In genomic region chr6:140641412-140641811, GRCh38 we compare ENCODE assay signal across 19 cellular contexts.
DNase-seq lines count a peak whose midpoint lies in the region; ATAC-seq lines count a peak whose summit lies in the region.
"Had no signal": no experiment of that assay in that cellular context is flagged by ENCODE, and none has a peak within 500 bp of the region (broad histone marks: within the 10 kb centered on the region; RNA-seq: fewer than 3 reads in every experiment).

No MANE protein-coding gene starts in this region.

- DNase-seq in MV-4-11 (lab: John Stamatoyannopoulos, UW) (peak; percentile 74), NCI-H69 (lab: John Stamatoyannopoulos, UW) (no peak), kidney glomerular epithelial cell (lab: John Stamatoyannopoulos, UW) (no peak), aorta (no peak)
- DNase-seq: activated naive CD4-positive, alpha-beta T cell treated with Interleukin-2 at 50 U/mL for 16 hours; BE2C; effector CD8-positive, alpha-beta T cell; GOT3; immature natural killer cell; mesenchymal stem cell; NCI-H2107; NK-92 treated with Interleukin-12 subunit alpha and Interleukin-12 subunit beta, amount 100 ng/mL, for 24 hours had no signal

- H3K36me3 ChIP-seq in aorta (ENCODE audit: control insufficient read depth in 1 of 2, insufficient read depth in 2 of 2, low read length in 1 of 2), result no peaks in the 10 kb centered on the region
- H3K36me3 ChIP-seq: BE2C, breast epithelium had no signal

- H3K4me1 ChIP-seq in aorta (ENCODE audit: control insufficient read depth in 1 of 2, insufficient read depth in 2 of 2, low read length in 2 of 2), result no peaks in the 10 kb centered on the region
- H3K4me1 ChIP-seq: BE2C, breast epithelium had no signal

- intact Hi-C loops in aorta (cut with DNase I), result no loop called here

- no peaks in the 10 kb centered on the region for H3K27me3 ChIP-seq in aorta (ENCODE audit: control insufficient read depth in 1 of 2, insufficient read depth in 2 of 2, low read length in 1 of 2)
- H3K27me3 ChIP-seq: BE2C, breast epithelium had no signal

- peaks cover 1% of the 10 kb centered on the region for H3K9me3 ChIP-seq in aorta (ENCODE audit: control insufficient read depth, low read length)
- H3K9me3 ChIP-seq: BE2C, breast epithelium had no signal

- no peak overlapping the region for H3K4me3 ChIP-seq in aorta (ENCODE audit: low read length in 2 of 2)
- H3K4me3 ChIP-seq: breast epithelium had no signal

- no peak overlapping the region for H3K27ac ChIP-seq in aorta (ENCODE audit: low read depth in 1 of 2, low read length in 2 of 2)
- H3K27ac ChIP-seq: breast epithelium, HL-60 had no signal

- ATAC-seq in GM18861 (IDR thresholded peaks at IDR 0.05; ENCODE audit: unreplicated experiment) (peak; percentile 67), GM21528 (IDR thresholded peaks at IDR 0.05; ENCODE audit: low FRiP score, unreplicated experiment) (peak; percentile 67), HG03103 (IDR thresholded peaks at IDR 0.05; ENCODE audit: low read depth, unreplicated experiment) (peak; percentile 91), HG03097 (IDR thresholded peaks at IDR 0.05; ENCODE audit: low FRiP score, unreplicated experiment) (no peak), aorta (ENCODE audit: low FRiP score) (no peak)
- ATAC-seq: SK-N-SH treated with all-trans-retinoic acid at 6 μM for 48 hours had no signal

Comparison
In these comparisons a context has a peak if more than half of its experiments do, and no peak if none do; other contexts are left out.
1. ATAC-seq: peak in GM18861 (single experiment), GM21528 (single experiment) and HG03103 (single experiment); none in HG03097 (single experiment) and aorta (single experiment).